9 cellular contexts compared by ENCODE assay signal in the genomic region with DNA sequence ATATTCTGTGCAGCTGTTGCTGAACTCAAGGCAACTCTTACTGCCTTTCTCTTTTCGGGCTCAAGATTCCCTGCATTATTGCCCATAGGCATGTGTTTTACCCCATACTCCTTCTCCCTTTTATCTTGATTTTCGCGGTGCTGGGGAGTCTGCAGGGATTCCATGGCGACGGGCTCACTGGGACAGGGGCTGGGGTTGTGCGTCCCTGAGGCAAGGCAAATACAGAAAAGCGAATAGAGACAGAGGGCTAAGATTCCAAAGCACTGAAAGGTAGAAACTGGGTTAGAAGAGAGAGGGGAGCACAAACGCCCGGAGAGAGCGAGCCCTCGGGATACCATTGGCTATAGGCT. TPM values are rescaled to one million over a fixed set of nuclear protein-coding genes. Genes with fewer than 3 reads are reported as not detected.
DNase-seq lines count a peak whose midpoint lies in the region; ATAC-seq and TF ChIP-seq lines count a peak whose summit lies in the region.
"Had no signal": no experiment of that assay in that cellular context is flagged by ENCODE, and none has a peak within 500 bp of the region (broad histone marks: within the 10 kb centered on the region; RNA-seq: fewer than 3 reads in every experiment).

No MANE protein-coding gene starts in this region.

- H3K4me1 ChIP-seq in HUES6 (ENCODE audit: control insufficient read depth, insufficient read depth, low read length) (no peaks in the 10 kb centered on the region), colonic mucosa (peaks cover 13% of the 10 kb centered on the region)

- peak overlapping the region; percentile 94 for H3K9ac ChIP-seq in HUES6 (ENCODE audit: low read length)
- peak overlapping the region; percentile 94 to 95 for H3K9ac ChIP-seq in colonic mucosa (ENCODE audit: low read depth in 2 of 2, low read length in 2 of 2)

- TF ChIP-seq CTCF in colonic mucosa (IDR thresholded peaks at IDR 0.05) = no peak

- DNase-seq in Right ventricle myocardium inferior (ENCODE audit: missing footprints) (no peak), cardiac septum (ENCODE audit: low spot score) (no peak), colonic mucosa (no peak), NCI-H524 (lab: John Stamatoyannopoulos, UW) (no peak), mesenteric fat pad (ENCODE audit: low spot score) (no peak)
- no peak for DNase-seq in naive thymus-derived CD8-positive, alpha-beta T cell
- DNase-seq in stimulated activated CD4-positive, alpha-beta T cell treated with anti-CD3 and anti-CD28 coated beads, Interleukin-15, amount 100 ng/mL, for 24 hours = no peak

- POLR2A ChIA-PET in naive thymus-derived CD8-positive, alpha-beta T cell (lab: Charles Lee) = interaction anchor here (1.4 kb wide), 1 partner anchor 10 kb away, joined by 3 read pairs; no protein-coding TSS in a partner anchor

- peaks cover 22 to 41% (median 32%) of the 10 kb centered on the region in 4 donors for H3K4me1 Mint-ChIP-seq in naive thymus-derived CD8-positive, alpha-beta T cell

- peak overlapping the region; percentile 71 for H3K4me3 ChIP-seq in HUES6 (ENCODE audit: low read depth, low read length)
- H3K4me3 ChIP-seq in colonic mucosa = peak overlapping the region; percentile 83

- H3K9me3 ChIP-seq in HUES6 (ENCODE audit: control insufficient read depth, insufficient read depth, low read depth, low read length) (no peaks in the 10 kb centered on the region), colonic mucosa (no peaks in the 10 kb centered on the region)

- no peaks in the 10 kb centered on the region for H3K9me3 Mint-ChIP-seq in naive thymus-derived CD8-positive, alpha-beta T cell

- H3K4me3 Mint-ChIP-seq in naive thymus-derived CD8-positive, alpha-beta T cell = peak overlapping the region; percentile 94 to 99 (median 96)

- ATAC-seq in Right ventricle myocardium inferior = peak; percentile 26
- ATAC-seq in naive thymus-derived CD8-positive, alpha-beta T cell = peak; percentile 20 to 40

- H3K27ac Mint-ChIP-seq in naive thymus-derived CD8-positive, alpha-beta T cell = peak overlapping the region; percentile 81 to 99 (median 98)

- H3K27me3 ChIP-seq in HUES6 (ENCODE audit: control insufficient read depth, insufficient read depth, low read length) = no peaks in the 10 kb centered on the region
- H3K27me3 ChIP-seq in colonic mucosa = no peaks in the 10 kb centered on the region

- intact Hi-C loops in Right ventricle myocardium inferior (cut with DNase I) = loop anchor here (5.0 kb wide), 2 partner anchors 139 to 219 kb away; partner anchors contain the start of genes MEIG1 and SUV39H2
- intact Hi-C loops in cardiac septum (cut with DNase I) = loop anchor here (5.0 kb wide), 2 partner anchors 144 to 276 kb away; partner anchors contain the start of genes DCLRE1C and FAM171A1
- intact Hi-C loops in colonic mucosa (cut with DNase I) = no loop called here

- H3K27me3 Mint-ChIP-seq in naive thymus-derived CD8-positive, alpha-beta T cell = no peaks in the 10 kb centered on the region

- H3K36me3 Mint-ChIP-seq in naive thymus-derived CD8-positive, alpha-beta T cell = peaks cover 0 to 8% (median 0%) of the 10 kb centered on the region in 3 donors

- H3K36me3 ChIP-seq in HUES6 (ENCODE audit: control insufficient read depth, insufficient read depth, low read length) (peaks cover 9% of the 10 kb centered on the region), colonic mucosa (no peaks in the 10 kb centered on the region)

- H3K27ac ChIP-seq in HUES6 (ENCODE audit: low read depth, low read length) = no peak overlapping the region; the same call in 1 of the 2 replicates
- H3K27ac ChIP-seq in colonic mucosa = peak overlapping the region; percentile 90

RNA-seq across cellular contexts. Expression of gene RPP38, which starts 0.5 kb away (rescaled TPM):
- total RNA-seq in Right ventricle myocardium inferior = 9.1 TPM
- 8.0 TPM for total RNA-seq in cardiac septum
- total RNA-seq in colonic mucosa = 10 to 100 TPM; 17.1 to 17.8 TPM
- 10 to 100 TPM; 15.0 to 15.5 TPM for total RNA-seq in naive thymus-derived CD8-positive, alpha-beta T cell
- 10 to 100 TPM; 19.9 to 32.0 (median 21.3) TPM for polyA plus RNA-seq in naive thymus-derived CD8-positive, alpha-beta T cell
- total RNA-seq in mesenteric fat pad = 7.7 TPM

RNA-seq across cellular contexts. Expression of gene ACBD7, which starts 8.1 kb away (rescaled TPM):
- total RNA-seq in Right ventricle myocardium inferior = not detected
- not detected for total RNA-seq in cardiac septum
- under 1 TPM; 0.44 to 0.98 TPM for total RNA-seq in colonic mucosa
- 1 to 10 TPM in 1 of 2 experiments, not detected in 1; 1.2 TPM for total RNA-seq in naive thymus-derived CD8-positive, alpha-beta T cell
- polyA plus RNA-seq in naive thymus-derived CD8-positive, alpha-beta T cell = under 1 TPM in 1 of 3 donors, not detected in 2; 0.19 TPM
- total RNA-seq in mesenteric fat pad = 1.1 TPM

RNA-seq across cellular contexts. Expression of gene OLAH, which starts 52.9 kb away (rescaled TPM):
- 0.35 TPM for total RNA-seq in Right ventricle myocardium inferior
- total RNA-seq in cardiac septum = not detected
- not detected for total RNA-seq in colonic mucosa
- total RNA-seq in naive thymus-derived CD8-positive, alpha-beta T cell = not detected
- not detected for polyA plus RNA-seq in naive thymus-derived CD8-positive, alpha-beta T cell
- 2.0 TPM for total RNA-seq in mesenteric fat pad
- total RNA-seq: myocyte had no signal
